ENCODE assay signal across 10 cellular contexts in genomic region chr7:112985377-112985987, GRCh38.
DNase-seq lines count a peak whose midpoint lies in the region; ATAC-seq and TF ChIP-seq lines count a peak whose summit lies in the region.
"Had no signal": no experiment of that assay in that cellular context is flagged by ENCODE, and none has a peak within 500 bp of the region (broad histone marks: within the 10 kb centered on the region; RNA-seq: fewer than 3 reads in every experiment).

No MANE protein-coding gene starts in this region.

- peaks cover 20% of the 10 kb centered on the region for H3K27me3 Mint-ChIP-seq in activated CD4-positive, alpha-beta T cell treated with anti-CD3 and anti-CD28 coated beads for 36 hours
- peaks cover 0 to 5% (median 0%) of the 10 kb centered on the region in 3 donors for H3K27me3 Mint-ChIP-seq in immature natural killer cell (ENCODE audit: low read depth in 3 of 3)

- H3K36me3 Mint-ChIP-seq in activated CD4-positive, alpha-beta T cell treated with anti-CD3 and anti-CD28 coated beads for 36 hours (ENCODE audit: low read depth) = no peaks in the 10 kb centered on the region
- H3K36me3 Mint-ChIP-seq in immature natural killer cell = no peaks in the 10 kb centered on the region

- no peaks in the 10 kb centered on the region for H3K27me3 ChIP-seq in osteoblast (ENCODE audit: insufficient read depth, low read length)
- H3K27me3 ChIP-seq: adrenal gland, left lung had no signal

- POLR2A ChIA-PET in activated CD4-positive, alpha-beta T cell treated with anti-CD3 and anti-CD28 coated beads for 36 hours (lab: Charles Lee) = no interaction called here

- peaks cover 8% of the 10 kb centered on the region for H3K79me2 ChIP-seq in osteoblast (ENCODE audit: insufficient read depth, low read length)

- TF ChIP-seq CTCF in fibroblast of mammary gland (conservative IDR thresholded peaks at IDR 0.05; ENCODE audit: control insufficient read depth, insufficient read depth, low read depth, low read length) (no peak), osteoblast (IDR thresholded peaks at IDR 0.05; ENCODE audit: extremely low read depth, low read depth, low read length) (no peak)

- no peaks in the 10 kb centered on the region for H3K4me1 Mint-ChIP-seq in activated CD4-positive, alpha-beta T cell treated with anti-CD3 and anti-CD28 coated beads for 36 hours
- no peaks in the 10 kb centered on the region for H3K4me1 Mint-ChIP-seq in immature natural killer cell

- DNase-seq in EH (ENCODE audit: low read depth) (peak; percentile 89), NCI-H69 (lab: John Stamatoyannopoulos, UW) (peak; percentile 41), fibroblast of mammary gland (ENCODE audit: low read depth) (peak; percentile 85), osteoblast (ENCODE audit: insufficient read length, low spot score, missing footprints) (no peak), GM19240 (ENCODE audit: insufficient read length, low spot score) (no peak), immature natural killer cell (no peak)
- DNase-seq in NK-92 treated with Interleukin-12 subunit alpha and Interleukin-12 subunit beta, amount 100 ng/mL, for 24 hours (lab: John Stamatoyannopoulos, UW) = no peak
- DNase-seq in activated CD4-positive, alpha-beta T cell treated with anti-CD3 and anti-CD28 coated beads for 36 hours = no peak
- DNase-seq: adrenal gland, left lung had no signal

- H3K27ac ChIP-seq in osteoblast (ENCODE audit: low read depth, low read length) = peak overlapping the region; percentile 95
- H3K27ac ChIP-seq: adrenal gland, left lung had no signal

- no peak for ATAC-seq in activated CD4-positive, alpha-beta T cell treated with anti-CD3 and anti-CD28 coated beads for 36 hours

- H3K36me3 ChIP-seq in osteoblast (ENCODE audit: insufficient read depth, low read length) = no peaks in the 10 kb centered on the region
- H3K36me3 ChIP-seq: adrenal gland, left lung had no signal

- no peak overlapping the region for H3K27ac Mint-ChIP-seq in activated CD4-positive, alpha-beta T cell treated with anti-CD3 and anti-CD28 coated beads for 36 hours
- H3K27ac Mint-ChIP-seq in immature natural killer cell = no peak overlapping the region

- H3K9me3 ChIP-seq in osteoblast (ENCODE audit: low read depth, low read length) = no peaks in the 10 kb centered on the region
- H3K9me3 ChIP-seq: adrenal gland, left lung had no signal

- CTCF ChIA-PET in activated CD4-positive, alpha-beta T cell treated with anti-CD3 and anti-CD28 coated beads for 36 hours (lab: Charles Lee) = no interaction called here

- peak overlapping the region; percentile 84 for H3K4me2 ChIP-seq in osteoblast (ENCODE audit: insufficient read depth, low read length)

- H3K4me3 ChIP-seq in fibroblast of mammary gland (ENCODE audit: control insufficient read depth, low read depth, low read length) = peak overlapping the region; percentile 22
- H3K4me3 ChIP-seq in osteoblast (ENCODE audit: insufficient read depth, low read length) = peak overlapping the region; percentile 39
- H3K4me3 ChIP-seq: adrenal gland, left lung had no signal

- H3K9me3 Mint-ChIP-seq in activated CD4-positive, alpha-beta T cell treated with anti-CD3 and anti-CD28 coated beads for 36 hours (ENCODE audit: low read depth) = no peaks in the 10 kb centered on the region
- peaks cover 0 to 2% (median 0%) of the 10 kb centered on the region in 6 donors for H3K9me3 Mint-ChIP-seq in immature natural killer cell

- peak overlapping the region; percentile 72 for H2AFZ ChIP-seq in osteoblast (ENCODE audit: low read length)

- no peak overlapping the region for H3K4me3 Mint-ChIP-seq in activated CD4-positive, alpha-beta T cell treated with anti-CD3 and anti-CD28 coated beads for 36 hours
- no peak overlapping the region for H3K4me3 Mint-ChIP-seq in immature natural killer cell

- intact Hi-C loops in activated CD4-positive, alpha-beta T cell treated with anti-CD3 and anti-CD28 coated beads for 36 hours (cut with DNase I, micrococcal nuclease) = no loop called here

- H4K20me1 ChIP-seq in osteoblast (ENCODE audit: insufficient read depth, low read length) = no peaks in the 10 kb centered on the region

- H3K4me1 ChIP-seq in osteoblast (ENCODE audit: insufficient read depth, low read length) = peaks cover 47% of the 10 kb centered on the region
- H3K4me1 ChIP-seq: adrenal gland, left lung had no signal

Comparison
In these comparisons a context has a peak if more than half of its experiments do, and no peak if none do; other contexts are left out.
1. DNase-seq: peak in EH (single experiment), NCI-H69 (single experiment) and fibroblast of mammary gland (single experiment); none in osteoblast (single experiment), NK-92 treated with Interleukin-12 subunit alpha and Interleukin-12 subunit beta, amount 100 ng/mL, for 24 hours (single experiment), activated CD4-positive, alpha-beta T cell treated with anti-CD3 and anti-CD28 coated beads for 36 hours (single experiment), GM19240 (single experiment) and immature natural killer cell (0 of 3).